In genomic region chr17:21511368-21512195, GRCh38 we compare ENCODE assay signal across 1 cellular context.
A peak's percentile ranks its signal among the peaks of the same experiment; 100 is the strongest.
TF ChIP-seq lines count a peak whose summit lies in the region.

No MANE protein-coding gene starts in this region.

TF ChIP-seq in HEK293, 187 proteins besides CTCF, POLR2A, EP300 and RAD21 (continued from another document and continues in another):
- no peak for TF ChIP-seq ZBTB10 (tag by site-specific recombination; IDR thresholded peaks at IDR 0.05)
- peak; percentile 30; the same call in 1 of the 2 replicates for TF ChIP-seq ZBTB48 (tag by site-specific recombination; IDR thresholded peaks at IDR 0.05)
- no peak for TF ChIP-seq ZNF558 (tag by site-specific recombination; IDR thresholded peaks at IDR 0.05)
- TF ChIP-seq PATZ1 (tag by site-specific recombination; IDR thresholded peaks at IDR 0.05): no peak; the same call in none of the 2 replicates
- TF ChIP-seq PBX3 (CRISPR knock-in tag; IDR thresholded peaks at IDR 0.05): 0 out of 2 replicates have a peak, but pooled peaks have one; percentile 48
- TF ChIP-seq ZNF391 (tag by site-specific recombination; IDR thresholded peaks at IDR 0.05; ENCODE audit: borderline replicate concordance, low read depth): no peak
- TF ChIP-seq SP3 (tag by site-specific recombination; IDR thresholded peaks at IDR 0.05): no peak
- TF ChIP-seq ZNF654 (tag by site-specific recombination; IDR thresholded peaks at IDR 0.05; ENCODE audit: low read depth): peak; percentile 70
- TF ChIP-seq ZNF596 (tag by site-specific recombination; IDR thresholded peaks at IDR 0.05): no peak
- TF ChIP-seq ZNF518A (tag by site-specific recombination; conservative IDR thresholded peaks at IDR 0.05; ENCODE audit: low read depth): no peak
- TF ChIP-seq ZNF354C (tag by site-specific recombination; IDR thresholded peaks at IDR 0.05; ENCODE audit: borderline replicate concordance, low read depth): no peak
- no peak for TF ChIP-seq ATF2 (tag by site-specific recombination; IDR thresholded peaks at IDR 0.05; ENCODE audit: low read depth)
- TF ChIP-seq ZNF214 (tag by site-specific recombination; IDR thresholded peaks at IDR 0.05; ENCODE audit: borderline replicate concordance): no peak
- TF ChIP-seq ZNF274 (IDR thresholded peaks at IDR 0.05; ENCODE audit: low read length): no peak
- no peak for TF ChIP-seq ZNF274 (tag by site-specific recombination; IDR thresholded peaks at IDR 0.05; ENCODE audit: borderline replicate concordance)
- TF ChIP-seq KLF9 (tag by site-specific recombination; IDR thresholded peaks at IDR 0.05; ENCODE audit: low read depth): no peak
- TF ChIP-seq GLIS2 (tag by site-specific recombination; IDR thresholded peaks at IDR 0.05): peak; percentile 59
- TF ChIP-seq ZNF677 (tag by site-specific recombination; IDR thresholded peaks at IDR 0.05): no peak
- TF ChIP-seq ZNF37A (tag by site-specific recombination; IDR thresholded peaks at IDR 0.05): no peak
- TF ChIP-seq YY2 (tag by site-specific recombination; IDR thresholded peaks at IDR 0.05): no peak
- TF ChIP-seq ZNF24 (tag by site-specific recombination; IDR thresholded peaks at IDR 0.05): no peak
- no peak for TF ChIP-seq ZSCAN5A (tag by site-specific recombination; IDR thresholded peaks at IDR 0.05)
- TF ChIP-seq ZNF138 (tag by site-specific recombination; IDR thresholded peaks at IDR 0.05; ENCODE audit: borderline replicate concordance): no peak
- no peak for TF ChIP-seq BCL11B (tag by site-specific recombination; IDR thresholded peaks at IDR 0.05; ENCODE audit: low read depth)
- TF ChIP-seq ZNF585B (tag by site-specific recombination; IDR thresholded peaks at IDR 0.05): no peak
- TF ChIP-seq ZNF184 (tag by site-specific recombination; IDR thresholded peaks at IDR 0.05): no peak
- TF ChIP-seq ZNF664 (tag by site-specific recombination; IDR thresholded peaks at IDR 0.05): no peak
- TF ChIP-seq HOXD13 (CRISPR knock-in tag; IDR thresholded peaks at IDR 0.05; ENCODE audit: borderline replicate concordance): no peak
- TF ChIP-seq HOXC10 (CRISPR knock-in tag; IDR thresholded peaks at IDR 0.05): no peak
- TF ChIP-seq ZNF830 (tag by site-specific recombination; IDR thresholded peaks at IDR 0.05; ENCODE audit: low read depth): no peak
- TF ChIP-seq ZFP37 (tag by site-specific recombination; IDR thresholded peaks at IDR 0.05): 0 out of 2 replicates have a peak, but pooled peaks have one; percentile 50
- no peak for TF ChIP-seq ZBTB6 (tag by site-specific recombination; IDR thresholded peaks at IDR 0.05)
- peak; percentile 64 for TF ChIP-seq PRDM10 (tag by site-specific recombination; IDR thresholded peaks at IDR 0.05)
- TF ChIP-seq ZNF701 (tag by site-specific recombination; IDR thresholded peaks at IDR 0.05): no peak
- TF ChIP-seq ZNF660 (tag by site-specific recombination; IDR thresholded peaks at IDR 0.05): peak; percentile 50
- TF ChIP-seq ZNF555 (tag by site-specific recombination; conservative IDR thresholded peaks at IDR 0.05): no peak
- no peak for TF ChIP-seq ZNF521 (tag by site-specific recombination; IDR thresholded peaks at IDR 0.05)
- 0 out of 2 replicates have a peak, but pooled peaks have one; percentile 53 for TF ChIP-seq ZEB2 (tag by site-specific recombination; IDR thresholded peaks at IDR 0.05)
- no peak for TF ChIP-seq ZNF302 (tag by site-specific recombination; IDR thresholded peaks at IDR 0.05; ENCODE audit: low read depth)
- peak; percentile 59 for TF ChIP-seq GLIS1 (tag by site-specific recombination; IDR thresholded peaks at IDR 0.05)
- no peak; the same call in 1 of the 2 replicates for TF ChIP-seq SP2 (tag by site-specific recombination; IDR thresholded peaks at IDR 0.05)
- TF ChIP-seq ZNF335 (tag by site-specific recombination; conservative IDR thresholded peaks at IDR 0.05): peak; percentile 78
